ENCODE assay signal across 13 cellular contexts in the genomic region with DNA sequence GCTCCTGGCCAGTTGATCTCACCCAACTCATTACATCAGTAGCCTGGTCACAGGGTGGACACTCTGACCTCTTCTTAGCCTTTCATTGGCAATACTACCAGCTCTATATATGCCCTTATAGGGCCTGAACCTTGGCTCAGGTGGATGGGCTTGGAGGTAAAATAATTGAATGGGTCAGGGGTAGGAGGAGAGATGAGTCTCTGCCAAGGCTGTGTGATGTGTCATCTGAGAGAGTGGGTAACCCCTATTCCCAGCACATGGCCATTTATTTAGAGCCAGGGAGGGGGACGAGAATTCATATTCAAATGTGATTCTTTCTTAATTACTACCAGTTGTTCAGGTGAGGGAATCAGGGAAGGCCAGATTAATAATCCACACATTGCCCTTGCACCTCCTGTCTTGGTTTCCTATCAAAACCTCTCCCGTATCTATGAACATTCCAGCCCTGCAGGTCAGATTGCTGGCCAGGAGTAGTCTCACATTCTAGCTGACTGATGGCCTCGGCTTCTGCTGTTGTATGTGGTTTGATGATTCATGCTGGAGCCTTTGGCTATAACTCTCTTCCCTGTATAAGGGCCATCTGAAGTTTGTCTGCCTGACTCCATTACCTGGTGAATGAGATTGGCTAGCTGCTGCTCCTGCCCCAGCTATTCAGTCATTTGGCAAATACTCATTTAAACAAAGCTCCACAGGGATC. TPM values are rescaled to one million over a fixed set of nuclear protein-coding genes. Genes with fewer than 3 reads are reported as not detected.
A peak's percentile ranks its signal among the peaks of the same experiment; 100 is the strongest.
DNase-seq lines count a peak whose midpoint lies in the region; ATAC-seq, FAIRE-seq and TF ChIP-seq lines count a peak whose summit lies in the region.
"Had no signal": no experiment of that assay in that cellular context is flagged by ENCODE, and none has a peak within 500 bp of the region (broad histone marks: within the 10 kb centered on the region; RNA-seq: fewer than 3 reads in every experiment).

No MANE protein-coding gene starts in this region.

- WGBS in K562 (ENCODE audit: insufficient coverage, low coverage, missing lambda C conversion rate) = 26% methylated on average over 3 of the region's 3 CpGs
- WGBS in lung, 2 donors = 78 to 85% methylated on average over 3 of the region's 3 CpGs

- no peaks in the 10 kb centered on the region for H3K9me1 ChIP-seq in K562 (ENCODE audit: control insufficient read depth, insufficient read depth, low read length)

- no peak overlapping the region for H2AFZ ChIP-seq in K562 (ENCODE audit: low read depth, low read length)

- DNase-seq in CD8-positive, alpha-beta T cell = no peak
- DNase-seq in MG63 (peak; percentile 67), K562 (ENCODE audit: extremely low read depth in 1 of 4, low spot score in 3 of 4) (peak in 2 of 4 experiments; percentile 22), lung (ENCODE audit: low spot score) (no peak), OCI-M2 (lab: John Stamatoyannopoulos, UW; ENCODE audit: unreplicated experiment) (no peak), KG1 (lab: John Stamatoyannopoulos, UW) (no peak), ecto neural progenitor cell (ENCODE audit: low spot score) (no peak)
- DNase-seq: activated B cell treated with CpG ODN at 0.5 μM for 24 hours; activated naive CD4-positive, alpha-beta T cell; DMS79 treated with DMSO at 0.1 percent for 48 hours; endodermal cell had no signal

- no peaks in the 10 kb centered on the region for H3K79me2 ChIP-seq in K562 (ENCODE audit: control insufficient read depth, insufficient read depth, low read length)

- H3K9me3 Mint-ChIP-seq in CD8-positive, alpha-beta T cell = no peaks in the 10 kb centered on the region
- H3K9me3 Mint-ChIP-seq: activated B cell treated with CpG ODN at 0.5 μM for 24 hours, endodermal cell had no signal

- peaks cover 13% of the 10 kb centered on the region for H3K36me3 ChIP-seq in CD8-positive, alpha-beta T cell (ENCODE audit: insufficient read depth, low read length)
- peaks cover 34% of the 10 kb centered on the region for H3K36me3 ChIP-seq in MG63
- H3K36me3 ChIP-seq in K562 (ENCODE audit: control insufficient read depth, insufficient read depth, low read length) = peaks cover 17% of the 10 kb centered on the region; the same call in 2 of the 3 replicates
- H3K36me3 ChIP-seq in lung (ENCODE audit: control insufficient read depth in 2 of 2, insufficient read depth in 2 of 2, low read length in 2 of 2) = peaks cover 2 to 19% of the 10 kb centered on the region in 2 donors

- CTCF ChIA-PET in CD8-positive, alpha-beta T cell (lab: Charles Lee) = interaction anchor here (3.2 kb wide), 1 partner anchor 53 kb away, joined by 9 read pairs; no protein-coding TSS in a partner anchor
- CTCF ChIA-PET in K562 (lab: Yijun Ruan, JAX; ENCODE audit: low intra/inter-chr PET ratio) = no interaction called here

- H3K4me1 Mint-ChIP-seq in CD8-positive, alpha-beta T cell (ENCODE audit: low read depth) = no peaks in the 10 kb centered on the region
- H3K4me1 Mint-ChIP-seq: activated B cell treated with CpG ODN at 0.5 μM for 24 hours, endodermal cell had no signal

- intact Hi-C loops in CD8-positive, alpha-beta T cell (cut with DNase I, micrococcal nuclease) = no loop called here
- intact Hi-C loops in K562 (cut with micrococcal nuclease) = no loop called here

- no TSS peak for BruUV-seq in K562 (replicated peaks; lab: Mats Ljungman, UMichigan)

- no peak for TF ChIP-seq RAD21 in K562 (CRISPR knock-in tag; conservative IDR thresholded peaks at IDR 0.05 in 1 of 2, IDR thresholded peaks at IDR 0.05 in 1 of 2)

- no peak overlapping the region for H3K27ac ChIP-seq in CD8-positive, alpha-beta T cell (ENCODE audit: low read depth, low read length)
- H3K27ac ChIP-seq in K562 (ENCODE audit: extremely low read depth, low read depth, low read length) (no peak overlapping the region), lung (ENCODE audit: low read depth in 1 of 2, low read length in 1 of 2) (no peak overlapping the region)
- H3K27ac ChIP-seq: skin epidermis had no signal

- TF ChIP-seq EP300 in K562 (IDR thresholded peaks at IDR 0.05; ENCODE audit: low read length) = no peak

- H3K4me1 ChIP-seq in CD8-positive, alpha-beta T cell (ENCODE audit: insufficient read depth, low read length) = no peaks in the 10 kb centered on the region
- H3K4me1 ChIP-seq in K562 (replicated peaks in 1 of 2; ENCODE audit: control insufficient read depth in 2 of 2, insufficient read depth in 2 of 2, low read length in 2 of 2) = peaks cover 11 to 18% of the 10 kb centered on the region in 2 experiments; a peak in 4 of 5 replicates
- H3K4me1 ChIP-seq in lung (ENCODE audit: control insufficient read depth in 2 of 2, insufficient read depth in 2 of 2, low read length in 2 of 2) = no peaks in the 10 kb centered on the region

- POLR2A ChIA-PET in CD8-positive, alpha-beta T cell (lab: Charles Lee) = interaction anchor here (1.2 kb wide), 1 partner anchor 12 kb away, joined by 3 read pairs; no protein-coding TSS in a partner anchor
- POLR2A ChIA-PET in K562 (lab: Yijun Ruan, JAX) = interaction anchor here (0.8 to 1.6 kb wide), 5 partner anchors 9 to 438 kb away, joined by 3 to 5 read pairs (median 4); no protein-coding TSS in a partner anchor

- no peak overlapping the region for H3K4me3 ChIP-seq in CD8-positive, alpha-beta T cell (ENCODE audit: low read depth, low read length)
- no peak overlapping the region for H3K4me3 ChIP-seq in MG63
- no peak overlapping the region for H3K4me3 ChIP-seq in K562
- H3K4me3 ChIP-seq in lung = no peak overlapping the region
- H3K4me3 ChIP-seq: skin epidermis had no signal

- no peaks in the 10 kb centered on the region for H3K9me3 ChIP-seq in CD8-positive, alpha-beta T cell (ENCODE audit: low read length)
- no peaks in the 10 kb centered on the region for H3K9me3 ChIP-seq in MG63
- no peaks in the 10 kb centered on the region for H3K9me3 ChIP-seq in K562 (replicated peaks; ENCODE audit: control insufficient read depth, insufficient read depth, low read depth, low read length)
- no peaks in the 10 kb centered on the region for H3K9me3 ChIP-seq in lung (ENCODE audit: control insufficient read depth in 2 of 2, insufficient read depth in 1 of 2, low read length in 1 of 2)

- in situ Hi-C loops in K562 (cut with MboI) = no loop called here

- H3K27me3 ChIP-seq in CD8-positive, alpha-beta T cell (ENCODE audit: insufficient read depth, low read length) = no peaks in the 10 kb centered on the region
- H3K27me3 ChIP-seq in MG63 (no peaks in the 10 kb centered on the region), K562 (ENCODE audit: control insufficient read depth in 2 of 2, insufficient read depth in 2 of 2, low read length in 2 of 2) (no peaks in the 10 kb centered on the region), lung (ENCODE audit: control insufficient read depth, insufficient read depth) (no peaks in the 10 kb centered on the region)

- peak; percentile 29 for FAIRE-seq in K562 (lab: Jason Lieb, UNC)

- peaks cover 45% of the 10 kb centered on the region for H3K36me3 Mint-ChIP-seq in CD8-positive, alpha-beta T cell

- no peak for TF ChIP-seq CTCF in CD8-positive, alpha-beta T cell (IDR thresholded peaks at IDR 0.05)
- TF ChIP-seq CTCF in K562 (IDR thresholded peaks at IDR 0.05 in 2 of 3, conservative IDR thresholded peaks at IDR 0.05 in 1 of 3; ENCODE audit: insufficient read depth in 2 of 3, low read depth in 1 of 3, low read length in 3 of 3) (no peak), lung (IDR thresholded peaks at IDR 0.05; ENCODE audit: control extremely low read depth, extremely low read depth) (no peak)

- H3K4me2 ChIP-seq in K562 (ENCODE audit: insufficient read depth, low read length) = no peak overlapping the region

- peaks cover 3% of the 10 kb centered on the region; the same call in 1 of the 2 replicates for H4K20me1 ChIP-seq in K562 (replicated peaks; ENCODE audit: control insufficient read depth, insufficient read depth, low read length)

- TF ChIP-seq POLR2A in K562 (conservative IDR thresholded peaks at IDR 0.05) = no peak

- no peaks in the 10 kb centered on the region for H3K27me3 Mint-ChIP-seq in CD8-positive, alpha-beta T cell (ENCODE audit: low read depth)
- H3K27me3 Mint-ChIP-seq: activated B cell treated with CpG ODN at 0.5 μM for 24 hours had no signal

- ATAC-seq in CD8-positive, alpha-beta T cell = no peak
- peak; percentile 18; the same call in 1 of the 3 replicates for ATAC-seq in K562
- ATAC-seq in lung (ENCODE audit: insufficient read depth, low FRiP score) = peak; percentile 41
- no peak for ATAC-seq in GM18498 (IDR thresholded peaks at IDR 0.05; ENCODE audit: unreplicated experiment)

- H3K27ac Mint-ChIP-seq in CD8-positive, alpha-beta T cell = peak overlapping the region; percentile 52
- H3K27ac Mint-ChIP-seq: activated B cell treated with CpG ODN at 0.5 μM for 24 hours, endodermal cell had no signal

- H3K4me3 Mint-ChIP-seq in CD8-positive, alpha-beta T cell = no peak overlapping the region
- H3K4me3 Mint-ChIP-seq: activated B cell treated with CpG ODN at 0.5 μM for 24 hours, endodermal cell had no signal

- H3K9ac ChIP-seq in K562 (ENCODE audit: insufficient read depth in 1 of 2, low read depth in 2 of 2, low read length in 2 of 2) = no peak overlapping the region

RNA-seq across cellular contexts. Expression of gene C20orf173, which starts 13.4 kb away (rescaled TPM):
- not detected for total RNA-seq in CD8-positive, alpha-beta T cell
- not detected in 2 replicates for total RNA-seq in MG63 (2014; rRNA removed; shearing (Covaris generic); ENCODE audit: low replicate concordance)
- total RNA-seq in K562 (2011; cell fraction: chromatin; rRNA removed; ENCODE audit: low replicate concordance) = not detected in 2 replicates
- not detected in 2 replicates for total RNA-seq in K562 (2011; cell fraction: nucleolus; rRNA removed)
- total RNA-seq in K562 (2011; cell fraction: nucleoplasm; rRNA removed) = not detected in 2 replicates
- total RNA-seq in K562 (2014; rRNA removed) (not detected in 2 replicates), K562 (2014; rRNA removed; fragmentation: Illumina TruSeq; extraction: Trizol) (not detected in 2 replicates), K562 (2015; rRNA removed; fragmentation: Illumina TruSeq; extraction: Trizol) (not detected in 2 replicates), K562 (2021) (not detected in 2 replicates), lung (not detected)
- polyA plus RNA-seq in K562 (2011; rRNA removed) (not detected in 2 replicates), K562 (2014; fragmentation: Illumina TruSeq; extraction: Trizol) (not detected in 2 replicates), K562 (2014; fragmentation: Nextera tagmentation; extraction: Ambion mirVana) (not detected), K562 (2014; rRNA removed) (not detected in 2 replicates), lung (not detected)
- polyA plus RNA-seq in K562 (2011; cell fraction: cytosol; rRNA removed) = not detected in 2 replicates
- polyA plus RNA-seq in K562 (2011; cell fraction: nucleus; rRNA removed) = not detected in 2 replicates
- polyA plus RNA-seq in K562 (2012) = not detected in 2 replicates
- not detected in 2 replicates for polyA minus RNA-seq in K562 (2011; rRNA and poly(A)+ RNA removed)
- not detected in 2 replicates for polyA minus RNA-seq in K562 (2011; cell fraction: cytosol; rRNA and poly(A)+ RNA removed)
- polyA minus RNA-seq in K562 (2011; cell fraction: nucleus; rRNA and poly(A)+ RNA removed) = not detected in 2 replicates
- total RNA-seq: activated B cell treated with CpG ODN at 0.5 μM for 24 hours, endodermal cell had no signal

RNA-seq across cellular contexts. Expression of gene ERGIC3, which starts 25.8 kb away (rescaled TPM):
- total RNA-seq in CD8-positive, alpha-beta T cell = 100 to 1,000 TPM; 149 TPM
- 392 and 530 TPM in 2 replicates for total RNA-seq in MG63 (2014; rRNA removed; shearing (Covaris generic); ENCODE audit: low replicate concordance)
- 211 and 424 TPM in 2 replicates for total RNA-seq in K562 (2011; cell fraction: chromatin; rRNA removed; ENCODE audit: low replicate concordance)
- 454 and 514 TPM in 2 replicates for total RNA-seq in K562 (2011; cell fraction: nucleolus; rRNA removed)
- total RNA-seq in K562 (2011; cell fraction: nucleoplasm; rRNA removed) = 377 and 412 TPM in 2 replicates
- total RNA-seq in K562 (2014; rRNA removed) = 121 and 137 TPM in 2 replicates
- total RNA-seq in K562 (2014; rRNA removed; fragmentation: Illumina TruSeq; extraction: Trizol) = 117 and 147 TPM in 2 replicates
- total RNA-seq in K562 (2015; rRNA removed; fragmentation: Illumina TruSeq; extraction: Trizol) = 155 and 160 TPM in 2 replicates
- total RNA-seq in K562 (2021) = 176 and 184 TPM in 2 replicates
- 261 and 327 TPM in 2 replicates for polyA plus RNA-seq in K562 (2011; rRNA removed)
- polyA plus RNA-seq in K562 (2011; cell fraction: cytosol; rRNA removed) = 343 and 366 TPM in 2 replicates
- polyA plus RNA-seq in K562 (2011; cell fraction: nucleus; rRNA removed) = 397 and 401 TPM in 2 replicates
- 276 and 358 TPM in 2 replicates for polyA plus RNA-seq in K562 (2012)
- 201 and 212 TPM in 2 replicates for polyA plus RNA-seq in K562 (2014; fragmentation: Illumina TruSeq; extraction: Trizol)
- polyA plus RNA-seq in K562 (2014; fragmentation: Nextera tagmentation; extraction: Ambion mirVana) = 100 to 1,000 TPM; 243 to 278 TPM
- polyA plus RNA-seq in K562 (2014; rRNA removed) = 153 TPM in 2 replicates
- polyA minus RNA-seq in K562 (2011; rRNA and poly(A)+ RNA removed) = 239 and 263 TPM in 2 replicates
- 86.8 and 91.6 TPM in 2 replicates for polyA minus RNA-seq in K562 (2011; cell fraction: cytosol; rRNA and poly(A)+ RNA removed)
- polyA minus RNA-seq in K562 (2011; cell fraction: nucleus; rRNA and poly(A)+ RNA removed) = 43.9 and 62.1 TPM in 2 replicates
- total RNA-seq in lung = 100 to 1,000 TPM; 216 to 241 TPM
- 100 to 1,000 TPM; 173 to 208 TPM for polyA plus RNA-seq in lung

Comparison
In these comparisons a context has a peak if more than half of its experiments do, and no peak if none do; other contexts are left out.
1. ATAC-seq: peak in K562 (single experiment) and lung (single experiment); none in CD8-positive, alpha-beta T cell (single experiment) and GM18498 (single experiment).